ENCODE assay signal across 7 cellular contexts in genomic region chr19:2785244-2786000, GRCh38. TPM values are rescaled to one million over a fixed set of nuclear protein-coding genes. Genes with fewer than 3 reads are reported as not detected.
A peak's percentile ranks its signal among the peaks of the same experiment; 100 is the strongest.
DNase-seq lines count a peak whose midpoint lies in the region; ATAC-seq, FAIRE-seq and TF ChIP-seq lines count a peak whose summit lies in the region.

THOP1 (plus strand) TSS chr19:2785503; CDS start chr19:2785663, 160 bp downstream.

- peak within 1 kb of the TSS; percentile 79 to 80 for H3K4me3 ChIP-seq in body of pancreas

- intact Hi-C loops in body of pancreas (cut with DNase I) (no loop called here), sciatic nerve (cut with DNase I) (no loop called here)

- peak; percentile 78 for FAIRE-seq in TTC549 (lab: Jason Lieb, UNC)

- H3K36me3 ChIP-seq in body of pancreas (replicated peaks in 1 of 2; ENCODE audit: insufficient read depth in 1 of 2, low read depth in 2 of 2): no peaks in the 10 kb centered on the region

- peaks cover 47% of the 10 kb centered on the region for H3K4me1 ChIP-seq in body of pancreas

- peak within 1 kb of the TSS; percentile 45 to 91 (median 72) for H3K27ac ChIP-seq in body of pancreas

- DNase-seq in NCI-H2107 treated with DMSO at 0.1 percent for 48 hours (lab: John Stamatoyannopoulos, UW; ENCODE audit: unreplicated experiment) (peak; percentile 92), body of pancreas (peak; percentile 99 to 100 (median 100)), iPS DF 19.7 (ENCODE audit: low read depth, low spot score) (peak; percentile 90), sciatic nerve (ENCODE audit: low spot score) (peak; percentile 99)

- no peaks in the 10 kb centered on the region for H3K9me3 ChIP-seq in body of pancreas

- WGBS in body of pancreas, 2 donors: 0% methylated on average over 10 to 67 of the region's 78 CpGs

- ATAC-seq in GM18519 (IDR thresholded peaks at IDR 0.05; ENCODE audit: low FRiP score, unreplicated experiment): peak; percentile 54
- peak; percentile 48 for ATAC-seq in HG03060 (IDR thresholded peaks at IDR 0.05; ENCODE audit: low read depth, unreplicated experiment)
- peak; percentile 91 for ATAC-seq in body of pancreas
- ATAC-seq in sciatic nerve: peak; percentile 96

- peak in 1 of 7 experiments; percentile 1 for TF ChIP-seq CTCF in body of pancreas (IDR thresholded peaks at IDR 0.05)

- H3K27me3 ChIP-seq in body of pancreas: no peaks in the 10 kb centered on the region

- peak in 2 of 3 donors; percentile 57 to 63 for TF ChIP-seq POLR2A in body of pancreas (IDR thresholded peaks at IDR 0.05)

RNA-seq across cellular contexts. Expression of gene THOP1, which starts in this region (rescaled TPM):
- 10 to 100 TPM; 17.5 to 19.7 TPM for total RNA-seq in body of pancreas
- 29.1 TPM for total RNA-seq in sciatic nerve

Comparison
In these comparisons a context has a peak if more than half of its experiments do, and no peak if none do; other contexts are left out.
1. Peak in every context shown above with its lines: DNase-seq, ATAC-seq, H3K4me3 ChIP-seq and H3K27ac ChIP-seq.